19 cellular contexts compared by ENCODE assay signal in the genomic region with DNA sequence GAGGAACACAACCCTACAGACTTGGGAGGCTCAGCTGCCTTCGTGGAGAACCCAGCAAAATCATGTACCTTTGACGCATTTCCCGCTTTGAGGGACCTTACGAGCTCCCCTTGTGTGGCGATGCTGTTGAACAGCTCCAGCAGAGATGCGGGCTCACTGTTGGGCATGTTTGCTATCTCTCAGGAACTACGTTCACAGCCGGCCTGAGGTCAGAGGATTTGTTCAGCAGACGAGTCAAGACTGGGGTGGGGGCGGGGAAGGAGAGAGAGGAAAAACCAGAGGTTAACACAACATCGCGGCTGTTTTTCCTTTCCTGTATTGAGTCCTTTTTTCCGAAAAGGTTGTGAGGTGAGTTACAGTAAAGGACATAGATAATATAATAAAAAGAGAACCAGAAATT. TPM values are rescaled to one million over a fixed set of nuclear protein-coding genes. Genes with fewer than 3 reads are reported as not detected.
"Had no signal": no experiment of that assay in that cellular context is flagged by ENCODE, and none has a peak within 500 bp of the region (broad histone marks: within the 10 kb centered on the region; RNA-seq: fewer than 3 reads in every experiment).

No MANE protein-coding gene starts in this region.

- H3K4me3 Mint-ChIP-seq: effector memory CD8-positive, alpha-beta T cell; naive thymus-derived CD8-positive, alpha-beta T cell had no signal

- H3K4me3 ChIP-seq: body of pancreas, lung, prostate gland, SJSA1, spleen, thoracic aorta had no signal

- H3K36me3 ChIP-seq: prostate gland had no signal

- ATAC-seq: body of pancreas; effector memory CD8-positive, alpha-beta T cell; naive thymus-derived CD8-positive, alpha-beta T cell; sciatic nerve had no signal

- H3K9me3 Mint-ChIP-seq: effector memory CD8-positive, alpha-beta T cell; naive thymus-derived CD8-positive, alpha-beta T cell had no signal

- H3K27me3 ChIP-seq: body of pancreas, SJSA1, spleen had no signal

- H3K27me3 Mint-ChIP-seq: effector memory CD8-positive, alpha-beta T cell; naive thymus-derived CD8-positive, alpha-beta T cell had no signal

- DNase-seq: activated CD4-positive, alpha-beta T cell treated with anti-CD3 and anti-CD28 coated beads for 1 hour; activated naive CD4-positive, alpha-beta T cell treated with anti-CD3 and anti-CD28 coated beads, Interleukin-2, amount 50 U/mL, for 16 hours; amniotic stem cell; body of pancreas; central memory CD4-positive, alpha-beta T cell; cortex of kidney; effector memory CD8-positive, alpha-beta T cell; hippocampal formation; naive thymus-derived CD8-positive, alpha-beta T cell; nucleus accumbens; spleen; stimulated activated naive CD4-positive, alpha-beta T cell treated with Interleukin-2 at 50 U/mL for 16 hours had no signal

- H3K27ac Mint-ChIP-seq: effector memory CD8-positive, alpha-beta T cell; naive thymus-derived CD8-positive, alpha-beta T cell had no signal

- H3K27ac ChIP-seq: body of pancreas, prostate gland, SJSA1, thoracic aorta had no signal

- H3K9me3 ChIP-seq: body of pancreas, prostate gland, SJSA1, spleen, thoracic aorta had no signal

- H3K4me1 ChIP-seq: body of pancreas, prostate gland had no signal

RNA-seq across cellular contexts. Expression of a gene that starts 45.9 kb away (rescaled TPM):
- total RNA-seq: body of pancreas; kidney epithelial cell; naive thymus-derived CD8-positive, alpha-beta T cell; sciatic nerve; SJSA1; spleen; thoracic aorta; urinary bladder had no signal
- polyA plus RNA-seq: naive thymus-derived CD8-positive, alpha-beta T cell had no signal
